27 cellular contexts compared by ENCODE assay signal in genomic region chr11:95918720-95919119, GRCh38.
"Had no signal": no experiment of that assay in that cellular context is flagged by ENCODE, and none has a peak within 500 bp of the region (broad histone marks: within the 10 kb centered on the region; RNA-seq: fewer than 3 reads in every experiment).

No MANE protein-coding gene starts in this region.

- H3K4me2 ChIP-seq: hepatocyte had no signal

- H3K4me3 ChIP-seq: colonic mucosa, gastrocnemius medialis, heart left ventricle, hepatocyte, lower lobe of right lung, ovary, right lobe of liver, testis, tibial artery had no signal

- ATAC-seq: effector memory CD8-positive, alpha-beta T cell; esophagus mucosa; gastrocnemius medialis; heart left ventricle; left cardiac atrium; left ventricle myocardium superior; lower lobe of right lung; naive thymus-derived CD8-positive, alpha-beta T cell; right lobe of liver; stimulated activated naive B cell treated with anti-CD40 and anti-IgM and Interleukin-4, amounts not matched to agents 10 μg/mL and 1 μg/mL and 100 μg/mL, for 72 hours had no signal

- H3K36me3 ChIP-seq: colonic mucosa, gastrocnemius medialis, heart left ventricle, lower lobe of right lung, ovary, right lobe of liver, tibial artery had no signal

- H2AFZ ChIP-seq: hepatocyte had no signal

- H3K9me3 ChIP-seq: colonic mucosa, gastrocnemius medialis, heart left ventricle, lower lobe of right lung, ovary, right lobe of liver, testis, tibial artery had no signal

- DNase-seq: colonic mucosa; dermis blood vessel endothelial cell; effector memory CD8-positive, alpha-beta T cell; foreskin fibroblast; gastrocnemius medialis; heart left ventricle; kidney; left cardiac atrium; left ventricle myocardium superior; lower lobe of right lung; naive thymus-derived CD8-positive, alpha-beta T cell; nephron progenitor cell; nucleus accumbens; ovary; posterior cingulate gyrus; retina; right lobe of liver; small intestine; stimulated activated CD4-positive, alpha-beta T cell treated with anti-CD3 and anti-CD28 coated beads, Interleukin-15, amount 100 ng/mL, for 24 hours; stimulated activated CD4-positive, alpha-beta T cell treated with anti-CD3 and anti-CD28 coated beads, Interleukin-2, amount 100 ng/mL, for 48 hours; stimulated activated naive B cell treated with anti-CD40 and anti-IgM and Interleukin-4, amounts not matched to agents 10 μg/mL and 1 μg/mL and 100 μg/mL, for 72 hours; testis; tibial artery had no signal

- H3K27me3 ChIP-seq: colonic mucosa, gastrocnemius medialis, heart left ventricle, hepatocyte, ovary, right lobe of liver, testis, tibial artery had no signal

- FAIRE-seq: endometrium, kidney, small intestine had no signal

- H3K27ac ChIP-seq: colonic mucosa, epithelial cell of prostate, hepatocyte, lower lobe of right lung, ovary, right lobe of liver had no signal

- H3K4me1 ChIP-seq: colonic mucosa had no signal
